In genomic region chr21:38359835-38360234, GRCh38 we compare ENCODE assay signal across 6 cellular contexts.
"Had no signal": no experiment of that assay in that cellular context is flagged by ENCODE, and none has a peak within 500 bp of the region (broad histone marks: within the 10 kb centered on the region; RNA-seq: fewer than 3 reads in every experiment).

No MANE protein-coding gene starts in this region.

- H3K4me3 Mint-ChIP-seq: GM23338, H9 had no signal

- H3K27ac ChIP-seq: HL-60 had no signal

- H3K36me3 Mint-ChIP-seq: IgD-negative memory B cell had no signal

- H3K4me3 ChIP-seq: GM23338 had no signal

- DNase-seq: H9, HCEC 1CT had no signal

- H2AFZ ChIP-seq: GM23338 had no signal

- H3K4me2 ChIP-seq: GM23338 had no signal

- H3K4me1 Mint-ChIP-seq: IgD-negative memory B cell had no signal

- ATAC-seq: GM23338, HepG2 had no signal

- H3K27ac Mint-ChIP-seq: GM23338, IgD-negative memory B cell had no signal
